ENCODE assay signal across 1 cellular context in genomic region chr19:16871870-16872269, GRCh38.
TF ChIP-seq lines count a peak whose summit lies in the region.

No MANE protein-coding gene starts in this region.

TF ChIP-seq in endothelial cell of umbilical vein, 7 proteins besides CTCF, POLR2A, EP300 and RAD21:
- TF ChIP-seq FOS (IDR thresholded peaks at IDR 0.05; ENCODE audit: borderline replicate concordance, insufficient read depth, low read length), result no peak
- TF ChIP-seq POLR2AphosphoS5 (IDR thresholded peaks at IDR 0.05; ENCODE audit: insufficient read depth, low read depth, low read length), result peak; percentile 69
- no peak for TF ChIP-seq EZH2 (IDR thresholded peaks at IDR 0.05; ENCODE audit: borderline replicate concordance, low read depth, low read length, severe bottlenecking)
- no peak for TF ChIP-seq GATA2 (IDR thresholded peaks at IDR 0.05; ENCODE audit: insufficient read depth, insufficient read length, low read depth, low read length)
- peak; percentile 7 for TF ChIP-seq JUN (IDR thresholded peaks at IDR 0.05; ENCODE audit: borderline replicate concordance, insufficient read depth, insufficient read length, low read depth)
- no peak for TF ChIP-seq MAX (IDR thresholded peaks at IDR 0.05; ENCODE audit: insufficient read depth, insufficient read length)
- TF ChIP-seq MYC (IDR thresholded peaks at IDR 0.05; ENCODE audit: low read depth, low read length), result no peak
